ENCODE assay signal across 19 cellular contexts in the genomic region with DNA sequence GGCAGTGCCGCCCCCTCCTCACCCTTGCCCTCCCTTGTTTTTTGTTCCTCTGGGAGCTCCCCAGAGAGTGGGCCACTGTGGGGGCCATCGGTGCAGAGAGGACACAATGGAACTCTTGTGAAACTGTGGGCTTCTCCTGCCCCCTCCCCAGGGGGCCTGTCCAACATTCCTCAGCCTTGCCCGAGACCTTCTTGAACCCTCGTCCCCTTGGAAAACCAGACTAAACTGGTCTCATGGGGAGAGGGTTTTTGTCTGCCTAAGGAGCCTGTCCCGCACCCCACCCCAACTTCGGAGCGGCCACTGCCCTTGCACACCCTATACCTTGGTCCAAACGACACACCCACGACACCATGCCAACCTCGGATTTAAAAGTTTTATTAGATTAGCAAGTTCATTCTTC.
"Had no signal": no experiment of that assay in that cellular context is flagged by ENCODE, and none has a peak within 500 bp of the region (broad histone marks: within the 10 kb centered on the region; RNA-seq: fewer than 3 reads in every experiment).

No MANE protein-coding gene starts in this region.

- H3K36me3 Mint-ChIP-seq: naive B cell had no signal

- H3K27me3 Mint-ChIP-seq: activated CD4-positive, alpha-beta memory T cell treated with anti-CD3 and anti-CD28 coated beads for 36 hours; activated T-helper 17 cell treated with anti-CD3 and anti-CD28 coated beads, Interleukin-2, amount 50 U/mL, for 72 hours had no signal

- H3K4me3 Mint-ChIP-seq: activated CD4-positive, alpha-beta memory T cell treated with anti-CD3 and anti-CD28 coated beads for 36 hours; activated T-helper 17 cell treated with anti-CD3 and anti-CD28 coated beads, Interleukin-2, amount 50 U/mL, for 72 hours; naive B cell had no signal

- H3K4me1 ChIP-seq: body of pancreas had no signal

- H3K36me3 ChIP-seq: thyroid gland, uterus, WERI-Rb-1 had no signal

- H3K9me3 Mint-ChIP-seq: activated CD4-positive, alpha-beta memory T cell treated with anti-CD3 and anti-CD28 coated beads for 36 hours; activated T-helper 17 cell treated with anti-CD3 and anti-CD28 coated beads, Interleukin-2, amount 50 U/mL, for 72 hours; naive B cell had no signal

- DNase-seq: activated CD4-positive, alpha-beta memory T cell treated with anti-CD3 and anti-CD28 coated beads for 36 hours; activated CD4-positive, alpha-beta T cell treated with anti-CD3 and anti-CD28 coated beads for 4 hours; activated naive CD4-positive, alpha-beta T cell treated with Interleukin-2 at 50 U/mL for 16 hours; activated T-cell treated with anti-CD3 and anti-CD28 coated beads, Interleukin-2, amount 50 U/mL, for 1 hour; body of pancreas; caudate nucleus; dorsolateral prefrontal cortex; erythroblast; heart left ventricle; kidney glomerular epithelial cell; left ventricle myocardium superior; mucosa of descending colon; naive B cell; stimulated activated CD4-positive, alpha-beta T cell treated with anti-CD3 and anti-CD28 coated beads, Interleukin-2, amount 100 ng/mL, for 24 hours; stimulated activated naive CD4-positive, alpha-beta T cell treated with Interleukin-2 at 50 U/mL for 16 hours; thyroid gland; uterus; WERI-Rb-1 had no signal

- H3K27ac ChIP-seq: body of pancreas, dorsolateral prefrontal cortex, heart left ventricle, thyroid gland, WERI-Rb-1 had no signal

- H3K27ac Mint-ChIP-seq: activated CD4-positive, alpha-beta memory T cell treated with anti-CD3 and anti-CD28 coated beads for 36 hours; activated T-helper 17 cell treated with anti-CD3 and anti-CD28 coated beads, Interleukin-2, amount 50 U/mL, for 72 hours; naive B cell had no signal

- H3K27me3 ChIP-seq: body of pancreas, heart left ventricle, thyroid gland, uterus had no signal

- H3K4me3 ChIP-seq: body of pancreas, dorsolateral prefrontal cortex, heart left ventricle, mucosa of descending colon, thyroid gland, uterus had no signal

- ATAC-seq: activated T-helper 17 cell treated with anti-CD3 and anti-CD28 coated beads, Interleukin-2, amount 50 U/mL, for 72 hours; body of pancreas had no signal

- H3K9me3 ChIP-seq: body of pancreas, heart left ventricle, mucosa of descending colon, thyroid gland, uterus had no signal

- H3K4me1 Mint-ChIP-seq: activated T-helper 17 cell treated with anti-CD3 and anti-CD28 coated beads, Interleukin-2, amount 50 U/mL, for 72 hours; naive B cell had no signal
